In genomic region chr3:100230715-100231114, GRCh38 we compare ENCODE assay signal across 23 cellular contexts.
"Had no signal": no experiment of that assay in that cellular context is flagged by ENCODE, and none has a peak within 500 bp of the region (broad histone marks: within the 10 kb centered on the region; RNA-seq: fewer than 3 reads in every experiment).

No MANE protein-coding gene starts in this region.

- H3K27ac ChIP-seq: breast epithelium, colonic mucosa, dorsolateral prefrontal cortex, lower lobe of right lung, parathyroid adenoma, tibial artery, uterus had no signal

- H2AFZ ChIP-seq: parathyroid adenoma had no signal

- H3K9me3 ChIP-seq: breast epithelium, colonic mucosa, lower lobe of right lung, mucosa of descending colon, tibial artery, uterus had no signal

- H3K27me3 ChIP-seq: breast epithelium, colonic mucosa, dorsolateral prefrontal cortex, tibial artery, uterus had no signal

- H3K4me3 ChIP-seq: breast epithelium, colonic mucosa, dorsolateral prefrontal cortex, lower lobe of right lung, mucosa of descending colon, tibial artery, uterus had no signal

- H3K4me1 ChIP-seq: breast epithelium, colonic mucosa, lower lobe of right lung, parathyroid adenoma, uterus had no signal

- H3K36me3 ChIP-seq: breast epithelium, colonic mucosa, lower lobe of right lung, tibial artery, uterus had no signal

- DNase-seq: activated B cell treated with CpG ODN at 0.5 μM for 24 hours; activated CD4-positive, alpha-beta T cell treated with anti-CD3 and anti-CD28 coated beads for 4 hours; activated CD4-positive, alpha-beta T cell treated with anti-CD3 and anti-CD28 coated beads, Interleukin-2, amount 50 U/mL, for 48 hours; activated CD8-positive, alpha-beta memory T cell treated with anti-CD3 and anti-CD28 coated beads, Interleukin-2, amount 50 U/mL, for 48 hours; activated naive CD4-positive, alpha-beta T cell treated with Interleukin-2 at 50 U/mL for 16 hours; activated naive CD8-positive, alpha-beta T cell treated with anti-CD3 and anti-CD28 coated beads for 36 hours; activated T-cell treated with anti-CD3 and anti-CD28 coated beads, Interleukin-2, amount 50 U/mL, for 4 hours; colonic mucosa; dorsolateral prefrontal cortex; endodermal cell; foreskin melanocyte; kidney; lower lobe of right lung; mesendoderm; mucosa of descending colon; nephron progenitor cell; right cardiac atrium; stimulated activated CD4-positive, alpha-beta T cell treated with anti-CD3 and anti-CD28 coated beads, Interleukin-12 subunit alpha, Interleukin-12 subunit beta, amount 100 ng/mL, for 4 hours; stimulated activated naive CD8-positive, alpha-beta T cell treated with anti-CD3 and anti-CD28 coated beads, Interleukin-15, amount 100 ng/mL, for 72 hours; tibial artery; uterus had no signal

- H3K9ac ChIP-seq: parathyroid adenoma had no signal

- H3K79me2 ChIP-seq: parathyroid adenoma had no signal
